In genomic region chr2:110662560-110662959, GRCh38 we compare ENCODE assay signal across 16 cellular contexts.
"Had no signal": no experiment of that assay in that cellular context is flagged by ENCODE, and none has a peak within 500 bp of the region (broad histone marks: within the 10 kb centered on the region; RNA-seq: fewer than 3 reads in every experiment).

No MANE protein-coding gene starts in this region.

- H3K27ac ChIP-seq: heart left ventricle, left ventricle myocardium inferior, pancreas, tibial artery, uterus, VCaP had no signal

- ATAC-seq: activated CD8-positive, alpha-beta T cell treated with anti-CD3 and anti-CD28 coated beads for 36 hours; activated T-cell treated with anti-CD3 and anti-CD28 coated beads, Interleukin-2, amount 50 U/mL, for 72 hours; heart left ventricle; pancreas; stimulated activated effector memory CD8-positive, alpha-beta T cell treated with anti-CD3 and anti-CD28 coated beads, Interleukin-12 subunit alpha, Interleukin-12 subunit beta, amount 100 ng/mL, for 72 hours had no signal

- H3K36me3 ChIP-seq: left ventricle myocardium inferior, pancreas, tibial artery, uterus had no signal

- H3K9me3 ChIP-seq: heart left ventricle, left ventricle myocardium inferior, pancreas, tibial artery, uterus had no signal

- H3K27me3 ChIP-seq: heart left ventricle, pancreas, tibial artery, uterus had no signal

- H3K4me3 ChIP-seq: heart left ventricle, left ventricle myocardium inferior, pancreas, tibial artery, uterus had no signal

- H3K4me1 ChIP-seq: uterus had no signal

- DNase-seq: activated CD4-positive, alpha-beta T cell treated with anti-CD3 and anti-CD28 coated beads for 4 hours; activated CD8-positive, alpha-beta memory T cell treated with anti-CD3 and anti-CD28 coated beads, Interleukin-2, amount 50 U/mL, for 4 hours; activated CD8-positive, alpha-beta T cell treated with anti-CD3 and anti-CD28 coated beads for 36 hours; activated gamma-delta T cell treated with Interleukin-2 at 50 U/mL for 16 hours; activated T-cell treated with anti-CD3 and anti-CD28 coated beads, Interleukin-2, amount 50 U/mL, for 72 hours; endodermal cell; erythroblast; heart left ventricle; left ventricle myocardium inferior; pancreas; small intestine; T1000; tibial artery; uterus had no signal
